2 cellular contexts compared by ENCODE assay signal in genomic region chr1:156151093-156151688, GRCh38.
TF ChIP-seq lines count a peak whose summit lies in the region.

No MANE protein-coding gene starts in this region.

TF ChIP-seq in HepG2, 621 proteins besides CTCF, POLR2A, EP300 and RAD21:
- TF ChIP-seq ZNF501 (CRISPR knock-in tag; IDR thresholded peaks at IDR 0.05) = 0 out of 2 replicates have a peak, but pooled peaks have one; percentile 19
- no peak for TF ChIP-seq ZNF7 (CRISPR knock-in tag; IDR thresholded peaks at IDR 0.05)
- no peak for TF ChIP-seq CCAR2 (optimal IDR thresholded peaks at IDR 0.05; ENCODE audit: low read depth, low read length)
- 0 out of 2 replicates have a peak, but pooled peaks have one; percentile 11 for TF ChIP-seq ZNF619 (CRISPR knock-in tag; IDR thresholded peaks at IDR 0.05)
- TF ChIP-seq USF2 (IDR thresholded peaks at IDR 0.05; ENCODE audit: low read depth, low read length) = no peak
- TF ChIP-seq USF2 (CRISPR knock-in tag; IDR thresholded peaks at IDR 0.05; ENCODE audit: borderline replicate concordance) = no peak
- TF ChIP-seq TAF15 (IDR thresholded peaks at IDR 0.05; ENCODE audit: low read depth, low read length, poor library complexity, severe bottlenecking) = no peak
- TF ChIP-seq NFRKB (IDR thresholded peaks at IDR 0.05) = no peak
- TF ChIP-seq, protein P1, sequence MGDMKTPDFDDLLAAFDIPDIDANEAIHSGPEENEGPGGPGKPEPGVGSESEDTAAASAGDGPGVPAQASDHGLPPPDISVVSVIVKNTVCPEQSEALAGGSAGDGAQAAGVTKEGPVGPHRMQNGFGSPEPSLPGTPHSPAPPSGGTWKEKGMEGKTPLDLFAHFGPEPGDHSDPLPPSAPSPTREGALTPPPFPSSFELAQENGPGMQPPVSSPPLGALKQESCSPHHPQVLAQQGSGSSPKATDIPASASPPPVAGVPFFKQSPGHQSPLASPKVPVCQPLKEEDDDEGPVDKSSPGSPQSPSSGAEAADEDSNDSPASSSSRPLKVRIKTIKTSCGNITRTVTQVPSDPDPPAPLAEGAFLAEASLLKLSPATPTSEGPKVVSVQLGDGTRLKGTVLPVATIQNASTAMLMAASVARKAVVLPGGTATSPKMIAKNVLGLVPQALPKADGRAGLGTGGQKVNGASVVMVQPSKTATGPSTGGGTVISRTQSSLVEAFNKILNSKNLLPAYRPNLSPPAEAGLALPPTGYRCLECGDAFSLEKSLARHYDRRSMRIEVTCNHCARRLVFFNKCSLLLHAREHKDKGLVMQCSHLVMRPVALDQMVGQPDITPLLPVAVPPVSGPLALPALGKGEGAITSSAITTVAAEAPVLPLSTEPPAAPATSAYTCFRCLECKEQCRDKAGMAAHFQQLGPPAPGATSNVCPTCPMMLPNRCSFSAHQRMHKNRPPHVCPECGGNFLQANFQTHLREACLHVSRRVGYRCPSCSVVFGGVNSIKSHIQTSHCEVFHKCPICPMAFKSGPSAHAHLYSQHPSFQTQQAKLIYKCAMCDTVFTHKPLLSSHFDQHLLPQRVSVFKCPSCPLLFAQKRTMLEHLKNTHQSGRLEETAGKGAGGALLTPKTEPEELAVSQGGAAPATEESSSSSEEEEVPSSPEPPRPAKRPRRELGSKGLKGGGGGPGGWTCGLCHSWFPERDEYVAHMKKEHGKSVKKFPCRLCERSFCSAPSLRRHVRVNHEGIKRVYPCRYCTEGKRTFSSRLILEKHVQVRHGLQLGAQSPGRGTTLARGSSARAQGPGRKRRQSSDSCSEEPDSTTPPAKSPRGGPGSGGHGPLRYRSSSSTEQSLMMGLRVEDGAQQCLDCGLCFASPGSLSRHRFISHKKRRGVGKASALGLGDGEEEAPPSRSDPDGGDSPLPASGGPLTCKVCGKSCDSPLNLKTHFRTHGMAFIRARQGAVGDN (CRISPR knock-in tag; IDR thresholded peaks at IDR 0.05) = peak; percentile 27; the same call in 1 of the 2 replicates
- TF ChIP-seq HNRNPL (IDR thresholded peaks at IDR 0.05; ENCODE audit: low read depth, low read length) = 0 out of 2 replicates have a peak, but pooled peaks have one; percentile 25
- no peak for TF ChIP-seq ZBTB3 (CRISPR knock-in tag; IDR thresholded peaks at IDR 0.05; ENCODE audit: borderline replicate concordance, low read depth)
- TF ChIP-seq, protein P2, sequence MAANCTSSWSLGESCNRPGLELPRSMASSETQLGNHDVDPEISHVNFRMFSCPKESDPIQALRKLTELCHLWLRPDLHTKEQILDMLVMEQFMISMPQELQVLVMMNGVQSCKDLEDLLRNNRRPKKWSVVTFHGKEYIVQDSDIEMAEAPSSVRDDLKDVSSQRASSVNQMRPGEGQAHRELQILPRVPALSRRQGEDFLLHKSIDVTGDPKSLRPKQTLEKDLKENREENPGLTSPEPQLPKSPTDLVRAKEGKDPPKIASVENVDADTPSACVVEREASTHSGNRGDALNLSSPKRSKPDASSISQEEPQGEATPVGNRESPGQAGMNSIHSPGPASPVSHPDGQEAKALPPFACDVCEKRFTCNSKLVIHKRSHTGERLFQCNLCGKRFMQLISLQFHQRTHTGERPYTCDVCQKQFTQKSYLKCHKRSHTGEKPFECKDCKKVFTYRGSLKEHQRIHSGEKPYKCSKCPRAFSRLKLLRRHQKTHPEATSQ (CRISPR knock-in tag; IDR thresholded peaks at IDR 0.05; ENCODE audit: borderline replicate concordance) = no peak
- no peak for TF ChIP-seq ZNF615 (CRISPR knock-in tag; IDR thresholded peaks at IDR 0.05; ENCODE audit: borderline replicate concordance)
- TF ChIP-seq NBN (conservative IDR thresholded peaks at IDR 0.05) = no peak
- TF ChIP-seq SOX6 (IDR thresholded peaks at IDR 0.05) = no peak
- TF ChIP-seq SOX6 (CRISPR knock-in tag; IDR thresholded peaks at IDR 0.05) = no peak
- TF ChIP-seq, protein P3, sequence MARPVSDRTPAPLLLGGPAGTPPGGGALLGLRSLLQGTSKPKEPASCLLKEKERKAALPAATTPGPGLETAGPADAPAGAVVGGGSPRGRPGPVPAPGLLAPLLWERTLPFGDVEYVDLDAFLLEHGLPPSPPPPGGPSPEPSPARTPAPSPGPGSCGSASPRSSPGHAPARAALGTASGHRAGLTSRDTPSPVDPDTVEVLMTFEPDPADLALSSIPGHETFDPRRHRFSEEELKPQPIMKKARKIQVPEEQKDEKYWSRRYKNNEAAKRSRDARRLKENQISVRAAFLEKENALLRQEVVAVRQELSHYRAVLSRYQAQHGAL (CRISPR knock-in tag; IDR thresholded peaks at IDR 0.05; ENCODE audit: not compliant biosample characterization) = peak; percentile 64

TF ChIP-seq in WTC11, 78 proteins besides CTCF, POLR2A, EP300 and RAD21:
- TF ChIP-seq ZNF512 (CRISPR knock-in tag; IDR thresholded peaks at IDR 0.05; ENCODE audit: borderline replicate concordance) = no peak
